In genomic region chr4:86775061-86775460, GRCh38 we compare ENCODE assay signal across 25 cellular contexts.
"Had no signal": no experiment of that assay in that cellular context is flagged by ENCODE, and none has a peak within 500 bp of the region (broad histone marks: within the 10 kb centered on the region; RNA-seq: fewer than 3 reads in every experiment).

No MANE protein-coding gene starts in this region.

- H3K4me3 ChIP-seq: gastroesophageal sphincter, heart left ventricle, hepatocyte, left lung, mucosa of descending colon, prostate gland, right atrium auricular region, spleen, suprapubic skin, transverse colon, upper lobe of right lung, uterus had no signal

- ATAC-seq: effector memory CD8-positive, alpha-beta T cell; foreskin keratinocyte; gastroesophageal sphincter; heart left ventricle; left cardiac atrium; left lung; mucosa of descending colon; natural killer cell treated with Interleukin-12 subunit alpha and Interleukin-12 subunit beta and Interleukin-15 and Interleukin-18, amount 100 ng/mL, for 72 hours; sciatic nerve; stimulated activated naive B cell treated with anti-CD40 and anti-IgM and Interleukin-4, amounts not matched to agents 10 μg/mL and 1 μg/mL and 100 μg/mL, for 72 hours; stimulated activated naive CD8-positive, alpha-beta T cell treated with anti-CD3 and anti-CD28 coated beads, Interleukin-15, amount 100 ng/mL, for 72 hours; upper lobe of right lung had no signal

- H3K36me3 ChIP-seq: neutrophil, prostate gland, uterus had no signal

- H3K27ac ChIP-seq: foreskin keratinocyte, gastroesophageal sphincter, heart left ventricle, hepatocyte, left lung, neutrophil, parathyroid adenoma, prostate gland, right atrium auricular region, spleen, suprapubic skin, transverse colon, upper lobe of right lung, uterus had no signal

- H3K4me2 ChIP-seq: hepatocyte had no signal

- DNase-seq: cortex of kidney; effector memory CD8-positive, alpha-beta T cell; erythroblast; foreskin keratinocyte; heart left ventricle; left cardiac atrium; left lung; mesenchymal stem cell; mucosa of descending colon; naive B cell; spleen; stimulated activated naive B cell treated with anti-CD40 and anti-IgM and Interleukin-4, amounts not matched to agents 10 μg/mL and 1 μg/mL and 100 μg/mL, for 72 hours; stimulated activated naive CD8-positive, alpha-beta T cell treated with anti-CD3 and anti-CD28 coated beads, Interleukin-15, amount 100 ng/mL, for 72 hours; transverse colon; upper lobe of right lung; uterus had no signal

- H3K4me1 ChIP-seq: foreskin keratinocyte, gastroesophageal sphincter, heart left ventricle, left lung, parathyroid adenoma, prostate gland, right atrium auricular region, spleen, suprapubic skin, transverse colon, upper lobe of right lung, uterus had no signal

- H3K79me2 ChIP-seq: hepatocyte, parathyroid adenoma had no signal

- H3K27me3 ChIP-seq: foreskin keratinocyte, gastroesophageal sphincter, heart left ventricle, hepatocyte, left lung, neutrophil, right atrium auricular region, spleen, suprapubic skin, transverse colon, upper lobe of right lung, uterus had no signal

- H2AFZ ChIP-seq: hepatocyte, parathyroid adenoma had no signal

- H3K9ac ChIP-seq: parathyroid adenoma had no signal

- H3K9me3 ChIP-seq: gastroesophageal sphincter, heart left ventricle, left lung, mucosa of descending colon, neutrophil, prostate gland, right atrium auricular region, spleen, suprapubic skin, transverse colon, upper lobe of right lung, uterus had no signal
